In genomic region chr4:153773236-153773690, GRCh38 we compare ENCODE assay signal across 2 cellular contexts.
TF ChIP-seq lines count a peak whose summit lies in the region.

No MANE protein-coding gene starts in this region.

TF ChIP-seq in GM23338, 12 proteins besides CTCF, POLR2A, EP300 and RAD21:
- TF ChIP-seq EZH2phosphoT487 (IDR thresholded peaks at IDR 0.05; ENCODE audit: unreplicated experiment) (no peak), ZNF114 (CRISPR knock-in tag; IDR thresholded peaks at IDR 0.05) (no peak), ZNF462 (CRISPR knock-in tag; IDR thresholded peaks at IDR 0.05) (no peak), ETS1 (IDR thresholded peaks at IDR 0.05) (no peak), REST (IDR thresholded peaks at IDR 0.05; ENCODE audit: unreplicated experiment) (no peak), JUNB (IDR thresholded peaks at IDR 0.05; ENCODE audit: unreplicated experiment) (no peak), STAT1 (IDR thresholded peaks at IDR 0.05; ENCODE audit: unreplicated experiment) (no peak), POLR2AphosphoS5 (IDR thresholded peaks at IDR 0.05; ENCODE audit: low read depth) (no peak), CREB1 (CRISPR knock-in tag; IDR thresholded peaks at IDR 0.05; ENCODE audit: low read depth) (no peak), EZH2 (IDR thresholded peaks at IDR 0.05; ENCODE audit: low read depth, unreplicated experiment) (no peak), NANOG (IDR thresholded peaks at IDR 0.05; ENCODE audit: borderline replicate concordance) (no peak)

TF ChIP-seq in HepG2, 621 proteins besides CTCF, POLR2A, EP300 and RAD21:
- TF ChIP-seq STAG1 (CRISPR knock-in tag; IDR thresholded peaks at IDR 0.05) (peak; percentile 20; the same call in 1 of the 2 replicates), ZNF142 (CRISPR knock-in tag; IDR thresholded peaks at IDR 0.05) (no peak)
